In genomic region chr3:8741581-8742355, GRCh38 we compare ENCODE assay signal across 1 cellular context.
TF ChIP-seq lines count a peak whose summit lies in the region.

No MANE protein-coding gene starts in this region.

TF ChIP-seq in HEK293, 187 proteins besides CTCF, POLR2A, EP300 and RAD21 (continued from another document):
- TF ChIP-seq ZIC2 (tag by site-specific recombination; IDR thresholded peaks at IDR 0.05), result peak; percentile 77
- TF ChIP-seq REST (tag by site-specific recombination; IDR thresholded peaks at IDR 0.05), result peak; percentile 77
- TF ChIP-seq ZNF629 (tag by site-specific recombination; IDR thresholded peaks at IDR 0.05), result peak; percentile 37; the same call in 1 of the 2 replicates
- TF ChIP-seq ZFP37 (tag by site-specific recombination; IDR thresholded peaks at IDR 0.05), result 0 out of 2 replicates have a peak, but pooled peaks have one; percentile 23
- peak; percentile 96 for TF ChIP-seq EGR2 (tag by site-specific recombination; IDR thresholded peaks at IDR 0.05; ENCODE audit: low read depth)
- peak; percentile 42; the same call in 1 of the 2 replicates for TF ChIP-seq SP3 (tag by site-specific recombination; IDR thresholded peaks at IDR 0.05)
- TF ChIP-seq ZNF843 (tag by site-specific recombination; IDR thresholded peaks at IDR 0.05), result 0 out of 2 replicates have a peak, but pooled peaks have one; percentile 18
- TF ChIP-seq ZNF366 (tag by site-specific recombination; conservative IDR thresholded peaks at IDR 0.05), result peak; percentile 69
- TF ChIP-seq ZEB2 (tag by site-specific recombination; IDR thresholded peaks at IDR 0.05), result peak; percentile 39; the same call in 1 of the 2 replicates
- no peak for TF ChIP-seq ZNF624 (tag by site-specific recombination; IDR thresholded peaks at IDR 0.05)
- TF ChIP-seq KLF1 (tag by site-specific recombination; IDR thresholded peaks at IDR 0.05), result peak; percentile 62
- no peak for TF ChIP-seq ZNF239 (tag by site-specific recombination; IDR thresholded peaks at IDR 0.05)
